In the genomic region with DNA sequence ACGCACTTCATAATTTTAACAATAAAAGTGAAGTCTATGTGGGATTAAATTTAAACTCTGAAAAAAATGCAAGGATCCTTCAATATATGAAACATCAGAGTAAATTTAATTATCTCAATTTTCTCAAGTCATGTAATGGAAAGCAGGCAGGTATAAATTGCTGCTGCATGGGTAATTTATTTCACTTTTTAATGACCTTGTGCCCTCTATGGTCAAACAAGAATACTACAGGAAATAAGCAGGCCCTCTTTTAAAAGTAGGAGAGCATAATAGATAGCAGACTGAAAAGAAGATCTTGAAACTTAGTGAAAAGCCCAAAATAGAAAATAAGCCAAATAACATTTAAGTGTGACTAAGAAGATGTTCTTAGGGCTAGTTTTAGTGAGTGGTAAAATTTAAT, we compare ENCODE assay signal across 8 cellular contexts. TPM values are rescaled to one million over a fixed set of nuclear protein-coding genes. Genes with fewer than 3 reads are reported as not detected.
DNase-seq lines count a peak whose midpoint lies in the region; ATAC-seq, FAIRE-seq and TF ChIP-seq lines count a peak whose summit lies in the region.

No MANE protein-coding gene starts in this region.

- H3K4me3 ChIP-seq in LNCaP clone FGC (ENCODE audit: low read depth, low read length) (no peak overlapping the region), bronchial epithelial cell (ENCODE audit: low read depth, low read length) (no peak overlapping the region), retinal pigment epithelial cell (ENCODE audit: low read length) (no peak overlapping the region)

- H3K27me3 Mint-ChIP-seq in activated T-helper 17 cell treated with anti-CD3 and anti-CD28 coated beads, Interleukin-2, amount 50 U/mL, for 72 hours: no peaks in the 10 kb centered on the region

- H3K36me3 ChIP-seq in bronchial epithelial cell (ENCODE audit: control insufficient read depth, insufficient read depth, low read length): no peaks in the 10 kb centered on the region

- H3K4me3 Mint-ChIP-seq in activated T-helper 17 cell treated with anti-CD3 and anti-CD28 coated beads, Interleukin-2, amount 50 U/mL, for 72 hours: no peak overlapping the region

- no peak overlapping the region for H3K27ac Mint-ChIP-seq in activated T-helper 17 cell treated with anti-CD3 and anti-CD28 coated beads, Interleukin-2, amount 50 U/mL, for 72 hours

- DNase-seq in NCI-H748 (lab: John Stamatoyannopoulos, UW; ENCODE audit: unreplicated experiment): peak; percentile 11
- DNase-seq in NCI-H748 treated with DMSO at 0.1 percent for 48 hours (lab: John Stamatoyannopoulos, UW): no peak
- no peak for DNase-seq in LNCaP clone FGC (ENCODE audit: low read depth)
- no peak for DNase-seq in bronchial epithelial cell (ENCODE audit: low read depth)
- no peak for DNase-seq in retinal pigment epithelial cell (ENCODE audit: low read depth)
- no peak for DNase-seq in NCI-H774 (lab: John Stamatoyannopoulos, UW)

- peaks cover 4% of the 10 kb centered on the region for H3K36me3 Mint-ChIP-seq in activated T-helper 17 cell treated with anti-CD3 and anti-CD28 coated beads, Interleukin-2, amount 50 U/mL, for 72 hours (ENCODE audit: low read depth)

- peak; percentile 52 for TF ChIP-seq CTCF in LNCaP clone FGC (IDR thresholded peaks at IDR 0.05; ENCODE audit: control insufficient read depth, extremely low read depth, insufficient read depth)
- peak; percentile 21 for TF ChIP-seq CTCF in bronchial epithelial cell (IDR thresholded peaks at IDR 0.05; ENCODE audit: insufficient read depth, low read length, severe bottlenecking)
- TF ChIP-seq CTCF in retinal pigment epithelial cell (conservative IDR thresholded peaks at IDR 0.05; ENCODE audit: low read depth, low read length): peak; percentile 37

- no peaks in the 10 kb centered on the region for H3K4me1 Mint-ChIP-seq in activated T-helper 17 cell treated with anti-CD3 and anti-CD28 coated beads, Interleukin-2, amount 50 U/mL, for 72 hours

- FAIRE-seq in bronchial epithelial cell (lab: Jason Lieb, UNC): no peak

- no peaks in the 10 kb centered on the region for H3K27me3 ChIP-seq in bronchial epithelial cell (ENCODE audit: control insufficient read depth, insufficient read depth, low read length)

- no peak for ATAC-seq in GM18519 (IDR thresholded peaks at IDR 0.05; ENCODE audit: low FRiP score, unreplicated experiment)
- ATAC-seq in activated T-helper 17 cell treated with anti-CD3 and anti-CD28 coated beads, Interleukin-2, amount 50 U/mL, for 72 hours (replicated peaks): no peak

- H3K9me3 Mint-ChIP-seq in activated T-helper 17 cell treated with anti-CD3 and anti-CD28 coated beads, Interleukin-2, amount 50 U/mL, for 72 hours: no peaks in the 10 kb centered on the region

RNA-seq across cellular contexts. Expression of a gene that starts 22.9 kb away (rescaled TPM):
- 59.8 and 75.8 TPM in 2 replicates for total RNA-seq in bronchial epithelial cell
- total RNA-seq in activated T-helper 17 cell treated with anti-CD3 and anti-CD28 coated beads, Interleukin-2, amount 50 U/mL, for 72 hours: 10 to 100 TPM; 39.3 to 50.4 TPM

RNA-seq across cellular contexts. Expression of a gene that starts 47.5 kb away (rescaled TPM):
- total RNA-seq in bronchial epithelial cell: 16.3 and 22.1 TPM in 2 replicates
- total RNA-seq in activated T-helper 17 cell treated with anti-CD3 and anti-CD28 coated beads, Interleukin-2, amount 50 U/mL, for 72 hours: 10 to 100 TPM; 36.6 to 45.9 TPM
